Comparison of ENCODE assay signal across 6 cellular contexts in genomic region chr6:33831725-33832124, GRCh38. TPM values are rescaled to one million over a fixed set of nuclear protein-coding genes. Genes with fewer than 3 reads are reported as not detected.
"Had no signal": no experiment of that assay in that cellular context is flagged by ENCODE, and none has a peak within 500 bp of the region (broad histone marks: within the 10 kb centered on the region; RNA-seq: fewer than 3 reads in every experiment).

No MANE protein-coding gene starts in this region.

RNA-seq across cellular contexts. Expression of gene MLN, which starts 27.9 kb away (rescaled TPM):
- total RNA-seq: GM23248, GM23338, H4, H7, H9, HFFc6 had no signal
- polyA plus RNA-seq: GM23248, GM23338 had no signal
